ENCODE assay signal across 7 cellular contexts in the genomic region with DNA sequence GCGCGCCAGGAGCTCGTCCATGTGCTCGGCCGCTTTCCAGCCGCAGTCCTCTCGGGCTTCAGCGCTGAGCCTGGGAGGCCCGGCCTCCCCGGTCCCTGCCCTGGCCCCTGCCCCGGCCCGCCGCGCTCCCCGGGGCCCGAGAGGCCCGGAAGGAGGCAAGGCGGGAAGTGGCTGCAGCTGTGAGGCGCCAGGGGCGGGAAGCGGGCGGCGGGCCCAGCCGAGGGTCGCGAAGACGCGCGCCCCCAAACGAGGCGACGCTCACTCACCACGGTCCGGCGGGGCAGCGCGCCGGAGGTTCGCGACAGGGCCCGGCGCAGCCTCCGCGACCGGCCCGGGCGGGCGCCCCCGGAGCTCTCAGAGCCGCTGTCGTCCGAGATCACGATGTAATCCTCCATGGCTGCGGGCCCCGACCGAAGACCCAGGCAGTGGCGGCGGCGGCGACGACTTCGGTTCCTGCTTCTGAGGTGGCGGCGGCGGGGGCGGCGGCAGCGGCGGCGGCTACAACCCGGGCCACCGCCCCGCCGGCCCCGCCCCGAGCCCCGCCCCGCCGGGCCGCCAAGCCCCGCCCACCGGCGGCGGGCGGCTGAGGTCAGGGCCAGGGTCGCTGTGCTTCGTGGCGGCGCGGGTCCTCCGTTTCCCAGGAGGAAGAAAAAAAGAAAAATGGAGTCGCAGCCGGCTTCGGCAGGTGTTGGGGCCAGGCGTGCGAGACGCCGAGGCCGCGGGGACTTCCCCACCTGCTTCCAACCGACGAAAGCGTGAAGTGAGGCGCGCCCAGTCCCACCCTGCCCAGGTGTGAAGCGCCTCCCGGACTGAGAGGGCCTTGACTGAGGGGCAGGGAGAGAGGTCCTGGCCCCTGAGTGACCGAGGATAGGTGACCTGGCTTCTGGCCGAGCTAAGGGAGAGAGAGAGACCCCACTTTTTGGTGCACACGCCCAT.
A peak's percentile ranks its signal among the peaks of the same experiment; 100 is the strongest.
DNase-seq lines count a peak whose midpoint lies in the region; ATAC-seq and TF ChIP-seq lines count a peak whose summit lies in the region.
"Not testable (repeated sequence)": the region's sequence is repeated elsewhere in the genome, so short reads cannot be mapped to it uniquely, and the experiment has no call there.

No MANE protein-coding gene starts in this region.

- H3K9ac ChIP-seq in NT2/D1 (ENCODE audit: insufficient read length, low read depth); endodermal cell (ENCODE audit: extremely low read depth, low read length, poor library complexity, severe bottlenecking): not testable (repeated sequence)

- not testable (repeated sequence) for H3K36me3 ChIP-seq in NT2/D1 (ENCODE audit: insufficient read depth, insufficient read length, low read length); endodermal cell (ENCODE audit: control insufficient read depth, insufficient read depth, low read length)

- peak; percentile 0 for DNase-seq in NT2/D1 (ENCODE audit: low read depth, low spot score)
- peak; percentile 61 for DNase-seq in activated T-cell treated with anti-CD3 and anti-CD28 coated beads for 1 hour (ENCODE audit: low read depth)
- DNase-seq in endodermal cell: peak; percentile 86
- peak; percentile 29 to 30 for DNase-seq in lung microvascular endothelial cell (ENCODE audit: low read depth in 2 of 2)
- DNase-seq in stimulated activated CD4-positive, alpha-beta T cell treated with anti-CD3 and anti-CD28 coated beads, Interleukin-1b, Interleukin-23, amount 100 ng/mL, for 4 hours (ENCODE audit: low read depth in 2 of 2): peak; percentile 66 to 78

- peaks cover 26% of the 10 kb centered on the region for H3K27me3 Mint-ChIP-seq in endodermal cell (ENCODE audit: insufficient read depth)

- H3K27ac ChIP-seq in endodermal cell (ENCODE audit: low read depth, low read length): not testable (repeated sequence)

- H3K9me3 Mint-ChIP-seq in endodermal cell: not testable (repeated sequence)

- WGBS in endodermal cell (ENCODE audit: insufficient coverage in 1 of 2, insufficient read length in 1 of 2), 2 experiments: 0% methylated on average over 53 of the region's 110 CpGs; no CpG with 5 or more reads in 1 of the 2 experiments

- not testable (repeated sequence) for H3K4me1 Mint-ChIP-seq in endodermal cell

- H3K4me3 ChIP-seq in NT2/D1 (ENCODE audit: insufficient read length, low read depth); endodermal cell (ENCODE audit: low read length): not testable (repeated sequence)

- H3K36me3 Mint-ChIP-seq in endodermal cell (ENCODE audit: low read depth): not testable (repeated sequence)

- not testable (repeated sequence) for H3K27me3 ChIP-seq in NT2/D1 (ENCODE audit: insufficient read depth, insufficient read length); endodermal cell (ENCODE audit: control insufficient read depth, insufficient read depth, low read length, poor library complexity, severe bottlenecking)

- not testable (repeated sequence) for TF ChIP-seq CTCF in endodermal cell (conservative IDR thresholded peaks at IDR 0.05)

- not testable (repeated sequence) for H3K4me1 ChIP-seq in NT2/D1 (ENCODE audit: insufficient read depth, insufficient read length); endodermal cell (ENCODE audit: control insufficient read depth, insufficient read depth, low read length)

- not testable (repeated sequence) for H3K27ac Mint-ChIP-seq in endodermal cell

- not testable (repeated sequence) for H3K4me3 Mint-ChIP-seq in endodermal cell

- peak; percentile 79 for ATAC-seq in GM18867 (IDR thresholded peaks at IDR 0.05; ENCODE audit: unreplicated experiment)
- ATAC-seq in HG02840 (IDR thresholded peaks at IDR 0.05; ENCODE audit: low FRiP score, unreplicated experiment): peak; percentile 75

- not testable (repeated sequence) for H3K9me3 ChIP-seq in NT2/D1 (ENCODE audit: insufficient read depth, low read length); endodermal cell (ENCODE audit: control insufficient read depth, low read length)

Comparison
In these comparisons a context has a peak if more than half of its experiments do, and no peak if none do; other contexts are left out.
1. DNase-seq: peak in every context shown above with its lines; median percentile 86 in endodermal cell; 72 in stimulated activated CD4-positive, alpha-beta T cell treated with anti-CD3 and anti-CD28 coated beads, Interleukin-1b, Interleukin-23, amount 100 ng/mL, for 4 hours; 61 in activated T-cell treated with anti-CD3 and anti-CD28 coated beads for 1 hour; 30 in lung microvascular endothelial cell; 0 in NT2/D1.